8 cellular contexts compared by ENCODE assay signal in the genomic region with DNA sequence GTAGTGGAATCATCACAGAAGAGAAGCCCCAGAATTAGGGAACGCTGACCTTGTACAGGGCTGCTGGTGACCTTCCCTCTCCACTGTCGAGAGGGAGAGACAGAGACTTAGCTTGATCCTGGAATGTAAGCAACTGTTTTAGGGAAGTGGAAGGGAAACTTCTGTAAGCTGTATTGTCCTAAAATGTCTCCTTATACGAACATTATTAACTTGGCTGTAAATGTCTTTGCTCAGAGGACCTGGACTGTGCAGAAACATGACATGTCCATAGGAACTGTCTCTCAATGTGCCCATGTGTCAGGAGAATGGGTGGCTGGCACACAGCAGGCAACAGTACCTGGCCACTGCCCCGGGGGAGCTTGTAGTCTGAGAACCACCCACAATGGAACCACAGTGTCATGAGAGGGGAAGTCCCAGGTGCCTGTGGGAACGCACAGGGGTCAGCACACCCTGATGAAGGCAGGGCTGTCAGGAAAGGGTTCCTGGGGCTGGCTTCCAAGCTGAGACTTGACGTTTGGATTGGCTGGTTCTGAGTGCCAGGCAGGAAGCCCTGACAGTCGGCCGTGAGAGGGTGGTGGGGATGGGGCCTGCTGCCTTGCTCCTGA. TPM values are rescaled to one million over a fixed set of nuclear protein-coding genes. Genes with fewer than 3 reads are reported as not detected.
DNase-seq lines count a peak whose midpoint lies in the region; ATAC-seq, FAIRE-seq and TF ChIP-seq lines count a peak whose summit lies in the region.
"Had no signal": no experiment of that assay in that cellular context is flagged by ENCODE, and none has a peak within 500 bp of the region (broad histone marks: within the 10 kb centered on the region; RNA-seq: fewer than 3 reads in every experiment).

No MANE protein-coding gene starts in this region.

- H3K27me3 ChIP-seq in OCI-LY1 (ENCODE audit: insufficient read depth, low read length) (no peaks in the 10 kb centered on the region), pancreas (no peaks in the 10 kb centered on the region), spleen (replicated peaks in 1 of 7) (no peaks in the 10 kb centered on the region)

- TF ChIP-seq POLR2A in spleen (IDR thresholded peaks at IDR 0.05): no peak

- H3K4me1 ChIP-seq in OCI-LY1 (ENCODE audit: insufficient read depth, low read length, severe bottlenecking) (peaks cover 7% of the 10 kb centered on the region), pancreas (peaks cover 40 to 58% (median 47%) of the 10 kb centered on the region in 3 donors), spleen (peaks cover 4 to 34% (median 16%) of the 10 kb centered on the region in 6 donors)

- peaks cover 23% of the 10 kb centered on the region; the same call in 1 of the 2 replicates for H3K36me3 ChIP-seq in OCI-LY1 (ENCODE audit: insufficient read depth, low read length)
- peaks cover 0 to under 1% (median 0%) of the 10 kb centered on the region in 3 donors for H3K36me3 ChIP-seq in pancreas
- H3K36me3 ChIP-seq in spleen: peaks cover 0 to 36% (median 0%) of the 10 kb centered on the region in 6 donors

- no peak overlapping the region for H3K4me3 ChIP-seq in OCI-LY1 (ENCODE audit: low read depth, low read length, poor library complexity, severe bottlenecking)
- H3K4me3 ChIP-seq in pancreas: no peak overlapping the region
- no peak overlapping the region for H3K4me3 ChIP-seq in spleen

- no peaks in the 10 kb centered on the region for H3K9me2 ChIP-seq in OCI-LY1 (ENCODE audit: low read depth, low read length)

- FAIRE-seq in pancreas (lab: Jason Lieb, UNC): no peak

- no peak overlapping the region for H3K9ac ChIP-seq in OCI-LY1 (ENCODE audit: low read length)

- no peaks in the 10 kb centered on the region for H3K79me2 ChIP-seq in OCI-LY1 (ENCODE audit: insufficient read depth, low read length)

- ATAC-seq in GM18873 (IDR thresholded peaks at IDR 0.05; ENCODE audit: low FRiP score, unreplicated experiment) (peak; percentile 96), GM21825 (IDR thresholded peaks at IDR 0.05; ENCODE audit: unreplicated experiment) (peak; percentile 91), pancreas (peak in 2 of 4 donors; percentile 15 to 30)

- no peak overlapping the region for H2AFZ ChIP-seq in OCI-LY1 (ENCODE audit: low read length)

- TF ChIP-seq CTCF in OCI-LY1 (IDR thresholded peaks at IDR 0.05; ENCODE audit: low read length) (no peak), pancreas (IDR thresholded peaks at IDR 0.05) (no peak), spleen (IDR thresholded peaks at IDR 0.05 in 8 of 11, conservative IDR thresholded peaks at IDR 0.05 in 3 of 11) (no peak)

- H3K4me2 ChIP-seq in OCI-LY1 (ENCODE audit: low read length): no peak overlapping the region

- H3K9me3 ChIP-seq in OCI-LY1 (ENCODE audit: low read length): no peaks in the 10 kb centered on the region
- H3K9me3 ChIP-seq in pancreas: no peaks in the 10 kb centered on the region
- H3K9me3 ChIP-seq in spleen: no peaks in the 10 kb centered on the region

- 26 to 33% methylated on average over 8 of the region's 8 CpGs for WGBS in pancreas, 2 donors
- 42 to 59% (median 50%) methylated on average over 7 to 8 of the region's 8 CpGs for WGBS in spleen, 5 donors

- no peaks in the 10 kb centered on the region for H3F3A ChIP-seq in OCI-LY1 (ENCODE audit: insufficient read depth, low read length)

- DNase-seq in pancreas: peak in 2 of 6 donors; percentile 16 to 33
- DNase-seq in NK-92 treated with Interleukin-12 subunit alpha and Interleukin-12 subunit beta, amount 100 ng/mL, for 24 hours (lab: John Stamatoyannopoulos, UW): no peak
- no peak for DNase-seq in spleen
- no peak for DNase-seq in retina

- intact Hi-C loops in pancreas (cut with DNase I) (no loop called here), spleen (cut with DNase I; ENCODE audit: low total_unique reads) (no loop called here)

- H3K27ac ChIP-seq in OCI-LY1 (ENCODE audit: low read depth, low read length, poor library complexity, severe bottlenecking) (peak overlapping the region; percentile 13), pancreas (peak overlapping the region; percentile 28 to 95 (median 92)), spleen (peak overlapping the region in 2 of 8 donors; percentile 30 to 51)
- H3K27ac ChIP-seq: HL-60 had no signal

- no peaks in the 10 kb centered on the region for H4K20me1 ChIP-seq in OCI-LY1 (ENCODE audit: insufficient read depth, low read length)

RNA-seq across cellular contexts. Expression of gene DAP, which starts 34.0 kb away (rescaled TPM):
- total RNA-seq in pancreas (100 to 1,000 TPM; 124 to 183 (median 144) TPM), spleen (100 to 1,000 TPM in 1 of 7 donors, 10 to 100 TPM in 6; 57.7 to 111 (median 71.1) TPM)
- polyA plus RNA-seq in pancreas (100 to 1,000 TPM in 1 of 2 donors, 10 to 100 TPM in 1; 68.3 to 102 TPM), spleen (10 to 100 TPM; 29.4 to 56.3 (median 37.6) TPM)
